In genomic region chr19:52584686-52585085, GRCh38 we compare ENCODE assay signal across 14 cellular contexts.
"Had no signal": no experiment of that assay in that cellular context is flagged by ENCODE, and none has a peak within 500 bp of the region (broad histone marks: within the 10 kb centered on the region; RNA-seq: fewer than 3 reads in every experiment).

No MANE protein-coding gene starts in this region.

- H3K27ac ChIP-seq: ascending aorta, SJCRH30 had no signal

- H3K4me1 ChIP-seq: ascending aorta, esophagus squamous epithelium, SJCRH30, tibial artery had no signal

- H3K27ac Mint-ChIP-seq: activated naive CD8-positive, alpha-beta T cell treated with anti-CD3 and anti-CD28 coated beads, Interleukin-2, amount 10 ng/mL, durations not matched to agents 7 days and 5 days; natural killer cell; stimulated activated naive CD8-positive, alpha-beta T cell treated with anti-CD3 and anti-CD28 coated beads, Interleukin-15, amount 100 ng/mL, for 72 hours had no signal

- H3K9me3 ChIP-seq: SJCRH30 had no signal

- H3K4me1 Mint-ChIP-seq: activated naive CD8-positive, alpha-beta T cell treated with anti-CD3 and anti-CD28 coated beads, Interleukin-2, amount 10 ng/mL, durations not matched to agents 7 days and 5 days; stimulated activated naive CD8-positive, alpha-beta T cell treated with anti-CD3 and anti-CD28 coated beads, Interleukin-15, amount 100 ng/mL, for 72 hours had no signal

- H3K4me3 ChIP-seq: ascending aorta, SJCRH30 had no signal

- ATAC-seq: natural killer cell; stimulated activated naive CD8-positive, alpha-beta T cell treated with anti-CD3 and anti-CD28 coated beads, Interleukin-15, amount 100 ng/mL, for 72 hours had no signal

- H3K27me3 ChIP-seq: ascending aorta, esophagus squamous epithelium, SJCRH30, tibial artery had no signal

- DNase-seq: activated CD4-positive, alpha-beta T cell treated with anti-CD3 and anti-CD28 coated beads for 1 hour; activated CD4-positive, alpha-beta T cell treated with anti-CD3 and anti-CD28 coated beads, Interleukin-2, amount 50 U/mL, for 48 hours; activated gamma-delta T cell; activated naive CD8-positive, alpha-beta T cell treated with anti-CD3 and anti-CD28 coated beads, Interleukin-2, amount 10 ng/mL, durations not matched to agents 7 days and 5 days; activated T-cell treated with anti-CD3 and anti-CD28 coated beads, Interleukin-2, amount 50 U/mL, for 48 hours; esophagus squamous epithelium; kidney glomerular epithelial cell; natural killer cell; occipital lobe; SJCRH30; stimulated activated CD4-positive, alpha-beta T cell treated with anti-CD3 and anti-CD28 coated beads, Interleukin-4, amount 100 ng/mL, for 24 hours; stimulated activated naive CD8-positive, alpha-beta T cell treated with anti-CD3 and anti-CD28 coated beads, Interleukin-15, amount 100 ng/mL, for 72 hours; tibial artery had no signal

- H3K4me3 Mint-ChIP-seq: activated naive CD8-positive, alpha-beta T cell treated with anti-CD3 and anti-CD28 coated beads, Interleukin-2, amount 10 ng/mL, durations not matched to agents 7 days and 5 days; natural killer cell; stimulated activated naive CD8-positive, alpha-beta T cell treated with anti-CD3 and anti-CD28 coated beads, Interleukin-15, amount 100 ng/mL, for 72 hours had no signal

- H3K27me3 Mint-ChIP-seq: activated naive CD8-positive, alpha-beta T cell treated with anti-CD3 and anti-CD28 coated beads, Interleukin-2, amount 10 ng/mL, durations not matched to agents 7 days and 5 days; stimulated activated naive CD8-positive, alpha-beta T cell treated with anti-CD3 and anti-CD28 coated beads, Interleukin-15, amount 100 ng/mL, for 72 hours had no signal
